10 cellular contexts compared by ENCODE assay signal in genomic region chr1:24464378-24464770, GRCh38. TPM values are rescaled to one million over a fixed set of nuclear protein-coding genes. Genes with fewer than 3 reads are reported as not detected.
DNase-seq lines count a peak whose midpoint lies in the region; ATAC-seq and TF ChIP-seq lines count a peak whose summit lies in the region.
"Had no signal": no experiment of that assay in that cellular context is flagged by ENCODE, and none has a peak within 500 bp of the region (broad histone marks: within the 10 kb centered on the region; RNA-seq: fewer than 3 reads in every experiment).

No MANE protein-coding gene starts in this region.

- H3K9ac ChIP-seq in H9 (ENCODE audit: extremely low read depth, insufficient read length, low read length): no peak overlapping the region
- H3K9ac ChIP-seq in neural cell (ENCODE audit: low read length): no peak overlapping the region

- H3K18ac ChIP-seq in H9 (ENCODE audit: insufficient read length, low read depth, low read length): no peak overlapping the region

- H3K4me1 Mint-ChIP-seq in H9: peaks cover 46 to 51% of the 10 kb centered on the region in 2 experiments
- peaks cover 28% of the 10 kb centered on the region for H3K4me1 Mint-ChIP-seq in chondrocyte (ENCODE audit: low read depth)

- H3K9me2 ChIP-seq in neural cell (ENCODE audit: insufficient read depth, low read length) (no peaks in the 10 kb centered on the region), PC-9 (ENCODE audit: insufficient read depth) (no peaks in the 10 kb centered on the region)

- no peak overlapping the region for H3K4ac ChIP-seq in H9 (ENCODE audit: low read depth, low read length)

- H3K4me1 ChIP-seq in H9 (ENCODE audit: insufficient read depth, low read length) (peaks cover 2% of the 10 kb centered on the region; the same call in 1 of the 2 replicates), PC-9 (replicated peaks; ENCODE audit: insufficient read depth) (no peaks in the 10 kb centered on the region)
- H3K4me1 ChIP-seq: Caco-2, lower lobe of right lung had no signal

- H3K27me3 ChIP-seq in H9 (ENCODE audit: insufficient read depth, low read length) (no peaks in the 10 kb centered on the region), neural cell (ENCODE audit: insufficient read depth, low read depth, low read length) (no peaks in the 10 kb centered on the region), PC-9 (ENCODE audit: insufficient read depth, low read depth) (no peaks in the 10 kb centered on the region)

- H3K36me3 ChIP-seq in neural cell (ENCODE audit: insufficient read depth, low read length) (no peaks in the 10 kb centered on the region), PC-9 (ENCODE audit: low read depth) (no peaks in the 10 kb centered on the region)

- no CpG with 5 or more reads among the region's 4 CpGs for WGBS in H9 (ENCODE audit: extremely low coverage, insufficient read length, low lambda C conversion rate)

- TF ChIP-seq EP300 in neural cell (conservative IDR thresholded peaks at IDR 0.05; ENCODE audit: poor library complexity, severe bottlenecking): no peak

- H2BK5ac ChIP-seq in H9 (ENCODE audit: insufficient read length, low read length): no peak overlapping the region

- TF ChIP-seq RAD21 in neural cell (conservative IDR thresholded peaks at IDR 0.05): no peak

- H3K56ac ChIP-seq in H9 (ENCODE audit: insufficient read length, low read depth, low read length): no peak overlapping the region

- no peak for TF ChIP-seq CTCF in H9 (conservative IDR thresholded peaks at IDR 0.05)
- TF ChIP-seq CTCF in chondrocyte (IDR thresholded peaks at IDR 0.05): no peak
- TF ChIP-seq CTCF in neural cell (IDR thresholded peaks at IDR 0.05; ENCODE audit: poor library complexity, severe bottlenecking): no peak
- TF ChIP-seq CTCF in PC-9 (conservative IDR thresholded peaks at IDR 0.05): no peak

- H2AFZ ChIP-seq in H9 (ENCODE audit: low read length): no peak overlapping the region
- H2AFZ ChIP-seq in neural cell (ENCODE audit: low read depth, low read length): peak overlapping the region; percentile 28
- no peak overlapping the region for H2AFZ ChIP-seq in PC-9

- DNase-seq in EH (ENCODE audit: low read depth) (peak; percentile 88), H9 (peak; percentile 56), chondrocyte (ENCODE audit: low spot score) (no peak), PC-9 (no peak), DMS 273 treated with DMSO at 0.1 percent for 48 hours (lab: John Stamatoyannopoulos, UW) (no peak)
- DNase-seq: Caco-2, lower lobe of right lung, PC-3 had no signal

- H3K27ac Mint-ChIP-seq in H9 (peak overlapping the region; percentile 89 to 98 (median 93); a peak in 6 of 7 replicates), chondrocyte (ENCODE audit: unreplicated experiment) (peak overlapping the region; percentile 13)

- no peaks in the 10 kb centered on the region for H3F3A ChIP-seq in neural cell (ENCODE audit: insufficient read depth, low read length, poor library complexity, severe bottlenecking)
- no peaks in the 10 kb centered on the region for H3F3A ChIP-seq in PC-9 (ENCODE audit: insufficient read depth, low read depth)

- BruUV-seq in PC-9 (replicated peaks; lab: Mats Ljungman, UMichigan): no TSS peak

- intact Hi-C loops in PC-9 (cut with micrococcal nuclease; ENCODE audit: unreplicated experiment): no loop called here

- no peak overlapping the region for H4K8ac ChIP-seq in H9 (replicated peaks; ENCODE audit: insufficient read length, low read depth, low read length)

- H4K91ac ChIP-seq in H9 (ENCODE audit: insufficient read length, low read depth, low read length): no peak overlapping the region

- H3K9me3 Mint-ChIP-seq in H9: peaks cover 2 to 4% of the 10 kb centered on the region in 2 experiments; a peak in 2 of 5 replicates
- H3K9me3 Mint-ChIP-seq in chondrocyte (ENCODE audit: low read depth): no peaks in the 10 kb centered on the region

- H3K4me2 ChIP-seq in H9 (ENCODE audit: insufficient read depth, insufficient read length, low read length): peak overlapping the region; percentile 49
- peak overlapping the region; percentile 9 for H3K4me2 ChIP-seq in neural cell (ENCODE audit: low read length)
- H3K4me2 ChIP-seq in PC-9: no peak overlapping the region

- H2BK12ac ChIP-seq in H9 (ENCODE audit: insufficient read length, low read depth, low read length): no peak overlapping the region

- H3K4me3 ChIP-seq in neural cell (ENCODE audit: low read length) (no peak overlapping the region), PC-9 (no peak overlapping the region)
- H3K4me3 ChIP-seq: lower lobe of right lung had no signal

- H3K9me3 ChIP-seq in H9 (ENCODE audit: control insufficient read depth, low read depth, low read length): no peaks in the 10 kb centered on the region
- H3K9me3 ChIP-seq in neural cell (ENCODE audit: low read length): no peaks in the 10 kb centered on the region
- no peaks in the 10 kb centered on the region for H3K9me3 ChIP-seq in PC-9 (ENCODE audit: insufficient read depth, low read depth)
- H3K9me3 ChIP-seq: Caco-2, lower lobe of right lung had no signal

- CTCF ChIA-PET in PC-9 (lab: Charles Lee): no interaction called here

- H3K27ac ChIP-seq in H9 (ENCODE audit: insufficient read length, low read depth, low read length): peak overlapping the region; percentile 34
- peak overlapping the region; percentile 2 for H3K27ac ChIP-seq in neural cell (ENCODE audit: low read length)
- no peak overlapping the region for H3K27ac ChIP-seq in PC-9
- H3K27ac ChIP-seq: lower lobe of right lung had no signal

- no peak for ATAC-seq in HG02571 (IDR thresholded peaks at IDR 0.05; ENCODE audit: unreplicated experiment)
- ATAC-seq: lower lobe of right lung, PC-3 had no signal

- no peak overlapping the region for H2AK5ac ChIP-seq in H9 (ENCODE audit: insufficient read length, low read length)

- H4K20me1 ChIP-seq in H9 (ENCODE audit: control insufficient read depth, insufficient read depth, insufficient read length) (no peaks in the 10 kb centered on the region), neural cell (ENCODE audit: insufficient read depth) (no peaks in the 10 kb centered on the region), PC-9 (ENCODE audit: insufficient read depth) (no peaks in the 10 kb centered on the region)

- POLR2A ChIA-PET in PC-9 (lab: Charles Lee; ENCODE audit: unreplicated experiment): no interaction called here

- H4K5ac ChIP-seq in H9 (ENCODE audit: insufficient read length, low read depth, low read length): no peak overlapping the region

- H3K27me3 Mint-ChIP-seq in H9 (ENCODE audit: low read depth) (no peaks in the 10 kb centered on the region), chondrocyte (ENCODE audit: low read depth) (no peaks in the 10 kb centered on the region)

- H3K14ac ChIP-seq in H9 (ENCODE audit: insufficient read depth, low read length): no peak overlapping the region

- no peak overlapping the region for H2BK15ac ChIP-seq in H9 (ENCODE audit: low read depth, low read length)

- H3K79me2 ChIP-seq in H9 (ENCODE audit: insufficient read depth, low read length): no peaks in the 10 kb centered on the region
- no peaks in the 10 kb centered on the region for H3K79me2 ChIP-seq in neural cell (replicated peaks; ENCODE audit: insufficient read depth, low read length)
- H3K79me2 ChIP-seq in PC-9 (ENCODE audit: low read depth): no peaks in the 10 kb centered on the region

- no peak overlapping the region for H2BK20ac ChIP-seq in H9 (ENCODE audit: low read depth, low read length, poor library complexity, severe bottlenecking)

- H3K79me1 ChIP-seq in H9 (ENCODE audit: insufficient read depth, low read depth, low read length, poor library complexity, severe bottlenecking): no peaks in the 10 kb centered on the region

- H3K4me3 Mint-ChIP-seq in H9: peak overlapping the region; percentile 50 to 75
- no peak overlapping the region for H3K4me3 Mint-ChIP-seq in chondrocyte (ENCODE audit: unreplicated experiment)

- peaks cover 5 to 9% (median 6%) of the 10 kb centered on the region in 3 experiments; a peak in 4 of 7 replicates for H3K36me3 Mint-ChIP-seq in H9 (ENCODE audit: insufficient read depth in 1 of 3, low read depth in 3 of 3)
- H3K36me3 Mint-ChIP-seq in chondrocyte (ENCODE audit: low read depth): peaks cover 17% of the 10 kb centered on the region

- no peak overlapping the region for H3T11ph ChIP-seq in H9 (ENCODE audit: low read length)

- H3K23me2 ChIP-seq in H9 (ENCODE audit: insufficient read length, low read depth, low read length, poor library complexity, severe bottlenecking): peaks cover 5% of the 10 kb centered on the region

- no peak overlapping the region for H2BK120ac ChIP-seq in H9 (ENCODE audit: low read depth, low read length, poor library complexity, severe bottlenecking)

- no peak overlapping the region for H3K23ac ChIP-seq in H9 (ENCODE audit: insufficient read length, low read depth, low read length)

TF ChIP-seq in neural cell, 6 proteins besides CTCF, POLR2A, EP300 and RAD21 (continues in another document):
- TF ChIP-seq EZH2 (IDR thresholded peaks at IDR 0.05; ENCODE audit: borderline replicate concordance, insufficient read depth, low read length, poor library complexity, severe bottlenecking) (no peak), MXI1 (conservative IDR thresholded peaks at IDR 0.05; ENCODE audit: poor library complexity, severe bottlenecking) (no peak), POLR2AphosphoS5 (IDR thresholded peaks at IDR 0.05) (no peak)

RNA-seq across cellular contexts. Expression of gene RCAN3, which starts 38.3 kb away (rescaled TPM):
- total RNA-seq in H9 (2021): 13.0 TPM in 2 replicates
- 14.5 to 16.2 TPM (median 15.2 TPM) in 3 replicates for total RNA-seq in chondrocyte
- 27.8 and 31.4 TPM in 2 replicates for polyA plus RNA-seq in neural cell
- 36.3 and 46.7 TPM in 2 replicates for polyA minus RNA-seq in neural cell
- 21.9 and 27.4 TPM in 2 replicates for total RNA-seq in PC-9 (2021)

RNA-seq across cellular contexts. Expression of gene NIPAL3, which starts 48.8 kb away (rescaled TPM):
- total RNA-seq in H9 (2021) (7.7 and 7.9 TPM in 2 replicates), chondrocyte (27.1 to 35.3 TPM (median 29.3 TPM) in 3 replicates), PC-9 (2021) (34.7 and 42.0 TPM in 2 replicates)
- polyA plus RNA-seq in neural cell: 9.6 and 11.6 TPM in 2 replicates
- polyA minus RNA-seq in neural cell: 27.0 and 29.5 TPM in 2 replicates

RNA-seq across cellular contexts. Expression of gene STPG1, which starts 50.8 kb away (rescaled TPM):
- total RNA-seq in H9 (2021): 8.3 and 9.5 TPM in 2 replicates
- total RNA-seq in chondrocyte: 5.0 to 6.8 TPM (median 5.8 TPM) in 3 replicates
- 0.89 and 2.2 TPM in 2 replicates for polyA plus RNA-seq in neural cell
- 1.6 and 2.2 TPM in 2 replicates for polyA minus RNA-seq in neural cell
- 8.3 and 11.4 TPM in 2 replicates for total RNA-seq in PC-9 (2021)

Comparison
In these comparisons a context has a peak if more than half of its experiments do, and no peak if none do; other contexts are left out.
1. DNase-seq: peak in EH (single experiment) and H9 (single experiment); none in chondrocyte (single experiment), PC-9 (0 of 2) and DMS 273 treated with DMSO at 0.1 percent for 48 hours (single experiment).